Comparison of ENCODE assay signal across 27 cellular contexts in genomic region chr3:40701016-40701588, GRCh38.
"Had no signal": no experiment of that assay in that cellular context is flagged by ENCODE, and none has a peak within 500 bp of the region (broad histone marks: within the 10 kb centered on the region; RNA-seq: fewer than 3 reads in every experiment).

No MANE protein-coding gene starts in this region.

- DNase-seq: activated CD4-positive, alpha-beta memory T cell treated with anti-CD3 and anti-CD28 coated beads for 36 hours; activated CD4-positive, alpha-beta T cell treated with anti-CD3 and anti-CD28 coated beads, Interleukin-2, amount 10 ng/mL, durations not matched to agents 7 days and 5 days; activated CD4-positive, CD25-positive, alpha-beta regulatory T cell treated with anti-CD3 and anti-CD28 coated beads, Interleukin-2, amount 50 U/mL, for 72 hours; activated CD8-positive, alpha-beta memory T cell treated with anti-CD3 and anti-CD28 coated beads for 24 hours; activated effector memory CD4-positive, alpha-beta T cell treated with anti-CD3 and anti-CD28 coated beads, Interleukin-2, amount 50 U/mL, for 16 hours; activated naive CD4-positive, alpha-beta T cell treated with Interleukin-2 at 50 U/mL for 16 hours; activated naive CD8-positive, alpha-beta T cell treated with anti-CD3 and anti-CD28 coated beads, Interleukin-2, amount 50 U/mL, for 24 hours; activated T-cell treated with anti-CD3 and anti-CD28 coated beads, Interleukin-2, amount 50 U/mL, for 4 hours; amniotic stem cell; body of pancreas; Kasumi-1; KBM-7; NCI-H1694; NCI-H2029 treated with DMSO at 0.1 percent for 48 hours; NCI-H345; NCI-H510A; NCI-H526 treated with DMSO at 0.1 percent for 48 hours; NCI-H82; RPMI8226; SHP77 had no signal

- ATAC-seq: activated naive CD4-positive, alpha-beta T cell treated with anti-CD3 and anti-CD28 coated beads, Interleukin-2, amount 50 U/mL, for 72 hours; activated naive CD8-positive, alpha-beta T cell treated with anti-CD3 and anti-CD28 coated beads, Interleukin-2, amount 50 U/mL, for 24 hours; activated T-cell treated with anti-CD3 and anti-CD28 coated beads, Interleukin-2, amount 50 U/mL, for 4 hours; body of pancreas; Panc1; SK-N-SH treated with all-trans-retinoic acid at 6 μM for 48 hours; WTC11 had no signal

- H3K27me3 ChIP-seq: ascending aorta, body of pancreas, SJSA1 had no signal

- H3K27ac ChIP-seq: ascending aorta, body of pancreas, SJSA1 had no signal

- H3K36me3 ChIP-seq: ascending aorta, SJSA1 had no signal

- H3K36me3 Mint-ChIP-seq: activated CD4-positive, alpha-beta memory T cell treated with anti-CD3 and anti-CD28 coated beads for 36 hours; activated naive CD4-positive, alpha-beta T cell treated with anti-CD3 and anti-CD28 coated beads, Interleukin-2, amount 50 U/mL, for 72 hours had no signal

- H3K9me3 Mint-ChIP-seq: activated CD4-positive, alpha-beta T cell treated with anti-CD3 and anti-CD28 coated beads, Interleukin-2, amount 10 ng/mL, durations not matched to agents 7 days and 5 days; T-helper 1 cell treated with Interleukin-12 subunit alpha and Interleukin-12 subunit beta and Interleukin-4 antibody, amounts not matched to agents 30 μg/mL and 1 μg/mL, for 36 hours had no signal

- H3K4me3 ChIP-seq: ascending aorta, body of pancreas, SJSA1 had no signal

- H3K4me3 Mint-ChIP-seq: activated CD4-positive, alpha-beta memory T cell treated with anti-CD3 and anti-CD28 coated beads for 36 hours; activated CD4-positive, alpha-beta T cell treated with anti-CD3 and anti-CD28 coated beads, Interleukin-2, amount 10 ng/mL, durations not matched to agents 7 days and 5 days; activated naive CD8-positive, alpha-beta T cell treated with anti-CD3 and anti-CD28 coated beads, Interleukin-2, amount 50 U/mL, for 24 hours; activated T-cell treated with anti-CD3 and anti-CD28 coated beads, Interleukin-2, amount 50 U/mL, for 4 hours; T-helper 1 cell treated with Interleukin-12 subunit alpha and Interleukin-12 subunit beta and Interleukin-4 antibody, amounts not matched to agents 30 μg/mL and 1 μg/mL, for 36 hours; WTC11 had no signal

- H3K4me1 ChIP-seq: ascending aorta, body of pancreas, SJSA1 had no signal

- H3K9me3 ChIP-seq: ascending aorta, SJSA1 had no signal

- H3K4me1 Mint-ChIP-seq: activated CD4-positive, alpha-beta T cell treated with anti-CD3 and anti-CD28 coated beads, Interleukin-2, amount 10 ng/mL, durations not matched to agents 7 days and 5 days; activated naive CD8-positive, alpha-beta T cell treated with anti-CD3 and anti-CD28 coated beads, Interleukin-2, amount 50 U/mL, for 24 hours; WTC11 had no signal

- H3K27ac Mint-ChIP-seq: activated CD4-positive, alpha-beta memory T cell treated with anti-CD3 and anti-CD28 coated beads for 36 hours; activated CD4-positive, alpha-beta T cell treated with anti-CD3 and anti-CD28 coated beads, Interleukin-2, amount 10 ng/mL, durations not matched to agents 7 days and 5 days; activated naive CD4-positive, alpha-beta T cell treated with anti-CD3 and anti-CD28 coated beads, Interleukin-2, amount 50 U/mL, for 72 hours; activated naive CD8-positive, alpha-beta T cell treated with anti-CD3 and anti-CD28 coated beads, Interleukin-2, amount 50 U/mL, for 24 hours; T-helper 1 cell treated with Interleukin-12 subunit alpha and Interleukin-12 subunit beta and Interleukin-4 antibody, amounts not matched to agents 30 μg/mL and 1 μg/mL, for 36 hours; WTC11 had no signal
